17 cellular contexts compared by ENCODE assay signal in the genomic region with DNA sequence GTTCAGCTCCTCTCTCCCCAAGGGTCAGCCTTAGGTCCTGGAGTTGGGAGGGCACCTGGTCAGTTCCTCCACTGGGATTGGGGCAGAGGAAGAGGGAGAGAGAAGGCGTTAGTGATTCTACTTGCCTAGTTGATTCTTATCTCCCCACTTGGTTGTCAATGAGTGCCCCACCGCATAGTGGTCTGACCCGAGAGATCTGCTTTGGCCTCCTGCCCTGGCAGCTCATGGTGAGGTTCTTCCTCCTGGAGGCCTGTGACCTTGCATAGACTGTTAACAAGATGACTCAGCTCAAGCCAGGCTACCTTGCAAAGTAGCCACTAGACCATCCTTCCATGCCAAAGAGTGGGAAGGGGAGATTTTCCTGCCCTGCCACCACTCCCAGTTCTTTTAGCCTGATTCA.
A peak's percentile ranks its signal among the peaks of the same experiment; 100 is the strongest.
DNase-seq lines count a peak whose midpoint lies in the region; ATAC-seq and TF ChIP-seq lines count a peak whose summit lies in the region.
"Had no signal": no experiment of that assay in that cellular context is flagged by ENCODE, and none has a peak within 500 bp of the region (broad histone marks: within the 10 kb centered on the region; RNA-seq: fewer than 3 reads in every experiment).

No MANE protein-coding gene starts in this region.

- peaks cover 9% of the 10 kb centered on the region for H3K9me3 Mint-ChIP-seq in activated T-helper 17 cell treated with anti-CD3 and anti-CD28 coated beads, Interleukin-2, amount 50 U/mL, for 72 hours

- H3K4me1 Mint-ChIP-seq in activated T-helper 17 cell treated with anti-CD3 and anti-CD28 coated beads, Interleukin-2, amount 50 U/mL, for 72 hours, result peaks cover 24% of the 10 kb centered on the region

- H3K4me2 ChIP-seq in BLaER1 treated with 17β-estradiol and CSF1 and Interleukin-3, amounts not matched to agents 10 nM and 100 nM, result peak overlapping the region; percentile 72 to 87 (median 78)
- peak overlapping the region; percentile 33 for H3K4me2 ChIP-seq in OCI-LY7 (ENCODE audit: low read length)
- H3K4me2 ChIP-seq: A549 had no signal

- H3K27ac Mint-ChIP-seq in activated T-helper 17 cell treated with anti-CD3 and anti-CD28 coated beads, Interleukin-2, amount 50 U/mL, for 72 hours, result peak overlapping the region; percentile 20
- H3K27ac Mint-ChIP-seq: CD14-positive monocyte had no signal

- H3K4me3 ChIP-seq in BLaER1 treated with 17β-estradiol and CSF1 and Interleukin-3, amounts not matched to agents 10 nM and 100 nM, result peak overlapping the region in 1 of 10 experiments; percentile 35; a peak in 1 of 20 replicates
- no peak overlapping the region for H3K4me3 ChIP-seq in GM12865 (ENCODE audit: low read depth, low read length)
- no peak overlapping the region for H3K4me3 ChIP-seq in OCI-LY7 (ENCODE audit: low read depth, low read length, poor library complexity, severe bottlenecking)
- H3K4me3 ChIP-seq: A549, K562, SJCRH30 had no signal

- peaks cover 11 to 42% (median 22%) of the 10 kb centered on the region in 11 experiments; a peak in 18 of 22 replicates for H3K9me3 ChIP-seq in BLaER1 treated with 17β-estradiol and CSF1 and Interleukin-3, amounts not matched to agents 10 nM and 100 nM (replicated peaks in 1 of 11)
- H3K9me3 ChIP-seq in OCI-LY7 (ENCODE audit: low read length), result no peaks in the 10 kb centered on the region
- H3K9me3 ChIP-seq: A549, Caco-2, SJCRH30 had no signal

- H3K27me3 ChIP-seq in BLaER1 treated with 17β-estradiol and CSF1 and Interleukin-3, amounts not matched to agents 10 nM and 100 nM, result no peaks in the 10 kb centered on the region
- H3K27me3 ChIP-seq: SJCRH30 had no signal

- CTCF ChIA-PET in OCI-LY7 (lab: Charles Lee; ENCODE audit: unreplicated experiment), result no interaction called here

- no peak for ATAC-seq in activated T-helper 17 cell treated with anti-CD3 and anti-CD28 coated beads, Interleukin-2, amount 50 U/mL, for 72 hours (replicated peaks)
- no peak for ATAC-seq in GM21723 (IDR thresholded peaks at IDR 0.05; ENCODE audit: unreplicated experiment)
- no peak for ATAC-seq in GM21360 (IDR thresholded peaks at IDR 0.05; ENCODE audit: unreplicated experiment)
- ATAC-seq: A549, K562 had no signal

- no peak for TF ChIP-seq CTCF in GM12865 (IDR thresholded peaks at IDR 0.05; ENCODE audit: insufficient read depth, low read depth, low read length, missing control alignments)
- no peak for TF ChIP-seq CTCF in OCI-LY7 (conservative IDR thresholded peaks at IDR 0.05; ENCODE audit: low read length)

- no peaks in the 10 kb centered on the region for H3K9me2 ChIP-seq in OCI-LY7 (ENCODE audit: insufficient read depth, low read length)

- intact Hi-C loops in OCI-LY7 (cut with micrococcal nuclease; ENCODE audit: unreplicated experiment), result no loop called here

- H3K36me3 ChIP-seq in BLaER1 treated with 17β-estradiol and CSF1 and Interleukin-3, amounts not matched to agents 10 nM and 100 nM, result no peaks in the 10 kb centered on the region
- no peaks in the 10 kb centered on the region for H3K36me3 ChIP-seq in OCI-LY7 (ENCODE audit: insufficient read depth, low read length)
- H3K36me3 ChIP-seq: SJCRH30 had no signal

- 0 out of 22 replicates have a peak overlapping the region, but pooled peaks of 1 of the 11 experiments have one; percentile 35 for H3K9ac ChIP-seq in BLaER1 treated with 17β-estradiol and CSF1 and Interleukin-3, amounts not matched to agents 10 nM and 100 nM

- POLR2A ChIA-PET in OCI-LY7 (lab: Charles Lee), result no interaction called here

- H4K20me1 ChIP-seq in BLaER1 treated with 17β-estradiol and CSF1 and Interleukin-3, amounts not matched to agents 10 nM and 100 nM, result no peaks in the 10 kb centered on the region
- H4K20me1 ChIP-seq in OCI-LY7 (ENCODE audit: insufficient read depth, low read length), result no peaks in the 10 kb centered on the region

- H3K4me3 Mint-ChIP-seq in activated T-helper 17 cell treated with anti-CD3 and anti-CD28 coated beads, Interleukin-2, amount 50 U/mL, for 72 hours, result no peak overlapping the region
- H3K4me3 Mint-ChIP-seq: CD14-positive monocyte had no signal

- H3K36me3 Mint-ChIP-seq in activated T-helper 17 cell treated with anti-CD3 and anti-CD28 coated beads, Interleukin-2, amount 50 U/mL, for 72 hours (ENCODE audit: low read depth), result no peaks in the 10 kb centered on the region
- H3K36me3 Mint-ChIP-seq: CD14-positive monocyte had no signal

- DNase-seq in GM12865 (ENCODE audit: low read depth) (peak; percentile 21), OCI-LY7 (ENCODE audit: low spot score) (no peak), NCI-H526 (lab: John Stamatoyannopoulos, UW) (no peak)
- no peak for DNase-seq in activated CD4-positive, alpha-beta T cell treated with anti-CD3 and anti-CD28 coated beads for 4 hours
- DNase-seq: Caco-2, NCI-H1092, NCI-H146, NCI-H2081, NCI-H510A treated with DMSO at 0.1 percent for 48 hours, SJCRH30 had no signal

- BruUV-seq in OCI-LY7 (replicated peaks; lab: Mats Ljungman, UMichigan), result no TSS peak

- H3K79me2 ChIP-seq in OCI-LY7 (ENCODE audit: insufficient read depth, low read depth, low read length), result no peaks in the 10 kb centered on the region

- peak overlapping the region in 6 of 11 experiments; percentile 29 to 91 (median 76); a peak in 10 of 22 replicates for H3K27ac ChIP-seq in BLaER1 treated with 17β-estradiol and CSF1 and Interleukin-3, amounts not matched to agents 10 nM and 100 nM
- H3K27ac ChIP-seq in OCI-LY7 (ENCODE audit: low read depth, low read length, poor library complexity, severe bottlenecking), result peak overlapping the region; percentile 62
- H3K27ac ChIP-seq: A549, SJCRH30 had no signal

- peaks cover 40 to 59% (median 50%) of the 10 kb centered on the region in 10 experiments for H3K4me1 ChIP-seq in BLaER1 treated with 17β-estradiol and CSF1 and Interleukin-3, amounts not matched to agents 10 nM and 100 nM
- H3K4me1 ChIP-seq in OCI-LY7 (ENCODE audit: insufficient read depth, low read length, poor library complexity, severe bottlenecking), result peaks cover 52% of the 10 kb centered on the region
- H3K4me1 ChIP-seq: A549, Caco-2 had no signal

- H2AFZ ChIP-seq in OCI-LY7 (ENCODE audit: low read length), result peak overlapping the region; percentile 81

- H3K27me3 Mint-ChIP-seq in activated T-helper 17 cell treated with anti-CD3 and anti-CD28 coated beads, Interleukin-2, amount 50 U/mL, for 72 hours, result no peaks in the 10 kb centered on the region
